Comparison of ENCODE assay signal across 24 cellular contexts in the genomic region with DNA sequence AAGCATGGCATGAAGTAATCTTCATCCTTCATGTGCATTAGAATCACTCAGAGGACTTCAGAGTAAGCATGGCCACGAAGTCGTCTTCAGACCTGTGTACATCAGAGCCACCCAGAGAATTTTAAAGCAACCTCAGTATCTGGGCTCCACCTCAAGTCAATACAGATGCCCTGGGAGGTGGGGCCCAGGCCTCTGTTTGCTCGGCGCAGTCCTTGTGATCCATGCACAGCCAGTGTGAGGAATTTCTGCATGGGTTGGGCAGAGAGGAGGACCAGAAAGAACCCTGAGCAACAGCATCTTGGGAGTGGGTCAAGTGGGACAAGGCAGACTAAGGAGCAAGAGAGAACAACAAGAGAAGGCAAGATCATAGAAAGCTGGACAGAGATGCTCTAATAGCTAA.
DNase-seq lines count a peak whose midpoint lies in the region.
"Had no signal": no experiment of that assay in that cellular context is flagged by ENCODE, and none has a peak within 500 bp of the region (broad histone marks: within the 10 kb centered on the region; RNA-seq: fewer than 3 reads in every experiment).

No MANE protein-coding gene starts in this region.

- no peak for DNase-seq in T-helper 2 cell treated with Interferon-gamma antibody and Interleukin-4, amounts not matched to agents 5 μg/mL and 100 μg/mL, for 36 hours (ENCODE audit: low spot score)
- no peak for DNase-seq in T-helper 2 cell
- DNase-seq: 8988T; ACHN; AML-193; BE2C; C1 segment of cervical spinal cord; Caco-2; Calu3; CD4-positive, alpha-beta memory T cell; CD4-positive, alpha-beta T cell; CD4-positive, CD25-positive, alpha-beta regulatory T cell; CD8-positive, alpha-beta memory T cell; CD8-positive, alpha-beta T cell; COR-L47; DMS 273 treated with DMSO at 0.1 percent for 48 hours; DMS153; DMS53; DMS79; DMS79 treated with DMSO at 0.1 percent for 48 hours; DND-41; EL had no signal

- H3K9me3 Mint-ChIP-seq in T-helper 2 cell treated with Interferon-gamma antibody and Interleukin-4, amounts not matched to agents 5 μg/mL and 100 μg/mL, for 36 hours: no peaks in the 10 kb centered on the region
- H3K9me3 Mint-ChIP-seq: CD4-positive, alpha-beta T cell; CD8-positive, alpha-beta T cell had no signal

- no peaks in the 10 kb centered on the region for H3K4me1 Mint-ChIP-seq in T-helper 2 cell treated with Interferon-gamma antibody and Interleukin-4, amounts not matched to agents 5 μg/mL and 100 μg/mL, for 36 hours (ENCODE audit: low read depth)
- H3K4me1 Mint-ChIP-seq: B cell; CD14-positive monocyte; CD4-positive, alpha-beta memory T cell; CD4-positive, CD25-positive, alpha-beta regulatory T cell; CD8-positive, alpha-beta memory T cell had no signal

- no peaks in the 10 kb centered on the region for H3K27me3 Mint-ChIP-seq in T-helper 2 cell treated with Interferon-gamma antibody and Interleukin-4, amounts not matched to agents 5 μg/mL and 100 μg/mL, for 36 hours (ENCODE audit: low read depth)
- H3K27me3 Mint-ChIP-seq: B cell; CD4-positive, alpha-beta T cell; CD4-positive, CD25-positive, alpha-beta regulatory T cell; CD8-positive, alpha-beta memory T cell had no signal

- H3K4me3 Mint-ChIP-seq in T-helper 2 cell treated with Interferon-gamma antibody and Interleukin-4, amounts not matched to agents 5 μg/mL and 100 μg/mL, for 36 hours: no peak overlapping the region
- H3K4me3 Mint-ChIP-seq: B cell; CD14-positive monocyte; CD4-positive, alpha-beta memory T cell; CD4-positive, alpha-beta T cell; CD4-positive, CD25-positive, alpha-beta regulatory T cell; CD8-positive, alpha-beta memory T cell; CD8-positive, alpha-beta T cell had no signal

- peak overlapping the region; percentile 9 for H3K27ac Mint-ChIP-seq in T-helper 2 cell treated with Interferon-gamma antibody and Interleukin-4, amounts not matched to agents 5 μg/mL and 100 μg/mL, for 36 hours
- H3K27ac Mint-ChIP-seq: B cell; CD14-positive monocyte; CD4-positive, alpha-beta memory T cell; CD4-positive, alpha-beta T cell; CD4-positive, CD25-positive, alpha-beta regulatory T cell; CD8-positive, alpha-beta memory T cell; CD8-positive, alpha-beta T cell had no signal

- H3K36me3 Mint-ChIP-seq in T-helper 2 cell treated with Interferon-gamma antibody and Interleukin-4, amounts not matched to agents 5 μg/mL and 100 μg/mL, for 36 hours (ENCODE audit: low read depth): no peaks in the 10 kb centered on the region
- H3K36me3 Mint-ChIP-seq: CD14-positive monocyte; CD4-positive, alpha-beta memory T cell; CD4-positive, CD25-positive, alpha-beta regulatory T cell; CD8-positive, alpha-beta memory T cell; CD8-positive, alpha-beta T cell had no signal
